In genomic region chr9:128242124-128242523, GRCh38 we compare ENCODE assay signal across 21 cellular contexts.
"Had no signal": no experiment of that assay in that cellular context is flagged by ENCODE, and none has a peak within 500 bp of the region (broad histone marks: within the 10 kb centered on the region; RNA-seq: fewer than 3 reads in every experiment).

No MANE protein-coding gene starts in this region.

- H3K9me3 Mint-ChIP-seq: T-cell had no signal

- DNase-seq: activated CD4-positive, alpha-beta T cell treated with anti-CD3 and anti-CD28 coated beads, Interleukin-2, amount 50 U/mL, for 1 hour; activated CD8-positive, alpha-beta memory T cell treated with anti-CD3 and anti-CD28 coated beads for 24 hours; activated gamma-delta T cell treated with Interleukin-2 at 50 U/mL for 16 hours; amniotic stem cell; body of pancreas; cortex of kidney; effector CD8-positive, alpha-beta T cell; SK-N-SH; small intestine; stimulated activated CD4-positive, alpha-beta T cell treated with anti-CD3 and anti-CD28 coated beads, Interleukin-4, amount 100 ng/mL, for 4 hours; stimulated activated CD8-positive, alpha-beta memory T cell treated with anti-CD3 and anti-CD28 coated beads, Interleukin-4, amount 100 ng/mL, for 48 hours; stimulated activated naive CD8-positive, alpha-beta T cell treated with anti-CD3 and anti-CD28 coated beads, Interleukin-15, Interleukin-2, amounts not matched to agents 100 U/mL and 50 U/mL, for 24 hours; T-cell; T-helper 9 cell; thyroid gland had no signal

- H3K4me3 ChIP-seq: body of pancreas, pancreas, thyroid gland had no signal

- H3K4me1 ChIP-seq: body of pancreas, pancreas had no signal

- H3K4me2 ChIP-seq: SK-N-SH had no signal

- H3K27me3 ChIP-seq: body of pancreas, pancreas, thyroid gland had no signal

- H3K36me3 ChIP-seq: pancreas, thyroid gland had no signal

- H3K4me3 Mint-ChIP-seq: activated naive CD8-positive, alpha-beta T cell; memory B cell; T-cell had no signal

- H3K9me3 ChIP-seq: body of pancreas, pancreas, SK-N-SH, thyroid gland had no signal

- H3K27ac ChIP-seq: body of pancreas, pancreas had no signal

- H3K27ac Mint-ChIP-seq: activated naive CD8-positive, alpha-beta T cell; memory B cell; T-cell had no signal

- ATAC-seq: activated CD4-positive, CD25-positive, alpha-beta regulatory T cell treated with anti-CD3 and anti-CD28 coated beads, Interleukin-2, amount 50 U/mL, for 24 hours; stimulated activated naive CD8-positive, alpha-beta T cell treated with anti-CD3 and anti-CD28 coated beads, Interleukin-15, Interleukin-2, amounts not matched to agents 100 U/mL and 50 U/mL, for 24 hours; T-cell had no signal

- H3K36me3 Mint-ChIP-seq: activated naive CD8-positive, alpha-beta T cell; memory B cell; T-cell had no signal

- FAIRE-seq: frontal cortex, kidney, pancreas, small intestine had no signal

- H3K9ac ChIP-seq: SK-N-SH had no signal
